13 cellular contexts compared by ENCODE assay signal in genomic region chr12:57235728-57236131, GRCh38. TPM values are rescaled to one million over a fixed set of nuclear protein-coding genes. Genes with fewer than 3 reads are reported as not detected.
DNase-seq lines count a peak whose midpoint lies in the region; ATAC-seq, FAIRE-seq and TF ChIP-seq lines count a peak whose summit lies in the region.
"Had no signal": no experiment of that assay in that cellular context is flagged by ENCODE, and none has a peak within 500 bp of the region (broad histone marks: within the 10 kb centered on the region; RNA-seq: fewer than 3 reads in every experiment).

No MANE protein-coding gene starts in this region.

- H3K4me3 ChIP-seq in kidney (ENCODE audit: low read length in 2 of 2) = no peak overlapping the region
- H3K4me3 ChIP-seq: HAP-1 had no signal

- no peak overlapping the region for H3K9ac ChIP-seq in kidney (ENCODE audit: low read length in 2 of 2)

- H3K27ac Mint-ChIP-seq in activated naive CD8-positive, alpha-beta T cell treated with anti-CD3 and anti-CD28 coated beads, Interleukin-2, amount 50 U/mL, for 24 hours = peak overlapping the region; percentile 27
- H3K27ac Mint-ChIP-seq in stimulated activated naive B cell treated with anti-CD40 and anti-IgM and Interleukin-4, amounts not matched to agents 10 μg/mL and 1 μg/mL and 100 μg/mL, for 72 hours = peak overlapping the region; percentile 84
- H3K27ac Mint-ChIP-seq in effector memory CD8-positive, alpha-beta T cell = no peak overlapping the region

- H3K36me3 ChIP-seq in kidney (ENCODE audit: control insufficient read depth in 1 of 2, insufficient read depth in 2 of 2, low read length in 2 of 2) = peaks cover 11 to 26% of the 10 kb centered on the region in 2 donors

- no peak for TF ChIP-seq CTCF in kidney (IDR thresholded peaks at IDR 0.05; ENCODE audit: borderline replicate concordance, extremely low read depth, insufficient read depth)

- ATAC-seq in activated naive CD8-positive, alpha-beta T cell treated with anti-CD3 and anti-CD28 coated beads, Interleukin-2, amount 50 U/mL, for 24 hours = peak; percentile 4
- ATAC-seq in stimulated activated naive B cell treated with anti-CD40 and anti-IgM and Interleukin-4, amounts not matched to agents 10 μg/mL and 1 μg/mL and 100 μg/mL, for 72 hours (replicated peaks) = no peak
- no peak for ATAC-seq in HG02642 (IDR thresholded peaks at IDR 0.05; ENCODE audit: poor library complexity, unreplicated experiment)
- ATAC-seq in effector memory CD8-positive, alpha-beta T cell (replicated peaks) = no peak

- H3K4me3 Mint-ChIP-seq in activated naive CD8-positive, alpha-beta T cell treated with anti-CD3 and anti-CD28 coated beads, Interleukin-2, amount 50 U/mL, for 24 hours = no peak overlapping the region
- no peak overlapping the region for H3K4me3 Mint-ChIP-seq in stimulated activated naive B cell treated with anti-CD40 and anti-IgM and Interleukin-4, amounts not matched to agents 10 μg/mL and 1 μg/mL and 100 μg/mL, for 72 hours
- peak overlapping the region in 1 of 2 donors; percentile 31 for H3K4me3 Mint-ChIP-seq in effector memory CD8-positive, alpha-beta T cell

- peaks cover 67% of the 10 kb centered on the region for H3K4me1 Mint-ChIP-seq in activated naive CD8-positive, alpha-beta T cell treated with anti-CD3 and anti-CD28 coated beads, Interleukin-2, amount 50 U/mL, for 24 hours
- peaks cover 69 to 99% of the 10 kb centered on the region in 2 donors for H3K4me1 Mint-ChIP-seq in stimulated activated naive B cell treated with anti-CD40 and anti-IgM and Interleukin-4, amounts not matched to agents 10 μg/mL and 1 μg/mL and 100 μg/mL, for 72 hours
- H3K4me1 Mint-ChIP-seq in effector memory CD8-positive, alpha-beta T cell (ENCODE audit: low read depth in 2 of 2) = peaks cover 40 to 45% of the 10 kb centered on the region in 2 donors

- DNase-seq in DMS 273 (lab: John Stamatoyannopoulos, UW; ENCODE audit: unreplicated experiment) (peak; percentile 38), DMS 273 treated with DMSO at 0.1 percent for 48 hours (lab: John Stamatoyannopoulos, UW) (no peak), kidney (no peak), NCI-H748 treated with DMSO at 0.1 percent for 48 hours (lab: John Stamatoyannopoulos, UW) (no peak)
- no peak for DNase-seq in activated naive CD8-positive, alpha-beta T cell treated with anti-CD3 and anti-CD28 coated beads, Interleukin-2, amount 50 U/mL, for 24 hours
- no peak for DNase-seq in stimulated activated naive B cell treated with anti-CD40 and anti-IgM and Interleukin-4, amounts not matched to agents 10 μg/mL and 1 μg/mL and 100 μg/mL, for 72 hours
- no peak for DNase-seq in effector memory CD8-positive, alpha-beta T cell
- DNase-seq: 8988T, cortex of kidney, NCI-H1105 treated with DMSO at 0.1 percent for 48 hours had no signal

- peaks cover 29% of the 10 kb centered on the region for H3K27me3 Mint-ChIP-seq in activated naive CD8-positive, alpha-beta T cell treated with anti-CD3 and anti-CD28 coated beads, Interleukin-2, amount 50 U/mL, for 24 hours
- H3K27me3 Mint-ChIP-seq in stimulated activated naive B cell treated with anti-CD40 and anti-IgM and Interleukin-4, amounts not matched to agents 10 μg/mL and 1 μg/mL and 100 μg/mL, for 72 hours = peaks cover 24 to 29% of the 10 kb centered on the region in 2 donors
- peaks cover 46 to 58% of the 10 kb centered on the region in 2 donors for H3K27me3 Mint-ChIP-seq in effector memory CD8-positive, alpha-beta T cell

- no peaks in the 10 kb centered on the region for H3K9me3 Mint-ChIP-seq in activated naive CD8-positive, alpha-beta T cell treated with anti-CD3 and anti-CD28 coated beads, Interleukin-2, amount 50 U/mL, for 24 hours
- no peaks in the 10 kb centered on the region for H3K9me3 Mint-ChIP-seq in stimulated activated naive B cell treated with anti-CD40 and anti-IgM and Interleukin-4, amounts not matched to agents 10 μg/mL and 1 μg/mL and 100 μg/mL, for 72 hours
- H3K9me3 Mint-ChIP-seq in effector memory CD8-positive, alpha-beta T cell = no peaks in the 10 kb centered on the region

- peaks cover 4 to 22% of the 10 kb centered on the region in 2 donors for H3K4me1 ChIP-seq in kidney (ENCODE audit: control insufficient read depth in 1 of 2, insufficient read depth in 1 of 2, low read depth in 1 of 2, low read length in 2 of 2)

- intact Hi-C loops in kidney (cut with DNase I) = no loop called here

- peaks cover 38% of the 10 kb centered on the region for H3K36me3 Mint-ChIP-seq in activated naive CD8-positive, alpha-beta T cell treated with anti-CD3 and anti-CD28 coated beads, Interleukin-2, amount 50 U/mL, for 24 hours (ENCODE audit: low read depth)
- H3K36me3 Mint-ChIP-seq in stimulated activated naive B cell treated with anti-CD40 and anti-IgM and Interleukin-4, amounts not matched to agents 10 μg/mL and 1 μg/mL and 100 μg/mL, for 72 hours = peaks cover 39 to 55% of the 10 kb centered on the region in 2 donors
- peaks cover 24% of the 10 kb centered on the region for H3K36me3 Mint-ChIP-seq in effector memory CD8-positive, alpha-beta T cell (ENCODE audit: insufficient read depth)

- peak overlapping the region; percentile 4 to 5 for H3K27ac ChIP-seq in kidney (ENCODE audit: low read depth in 2 of 2, low read length in 2 of 2)

- no peak for FAIRE-seq in kidney (lab: Jason Lieb, UNC)
- FAIRE-seq: HTR-8/SVneo had no signal

- no peaks in the 10 kb centered on the region for H3K9me3 ChIP-seq in kidney (ENCODE audit: control insufficient read depth in 1 of 2, low read length in 2 of 2)
- H3K9me3 ChIP-seq: HAP-1 had no signal

RNA-seq across cellular contexts. Expression of gene SHMT2, which starts 6.2 kb away (rescaled TPM):
- total RNA-seq in kidney = 70.1 TPM
- polyA plus RNA-seq in kidney (ENCODE audit: insufficient read depth, low read depth, low replicate concordance) = 49.3 TPM

RNA-seq across cellular contexts. Expression of gene STAC3, which starts 15.3 kb away (rescaled TPM):
- total RNA-seq in kidney = 3.1 TPM
- 1.5 TPM for polyA plus RNA-seq in kidney (ENCODE audit: insufficient read depth, low read depth, low replicate concordance)

RNA-seq across cellular contexts. Expression of gene NXPH4, which starts 19.1 kb away (rescaled TPM):
- 0.16 TPM for total RNA-seq in kidney
- polyA plus RNA-seq in kidney (ENCODE audit: insufficient read depth, low read depth, low replicate concordance) = 0.71 TPM

Comparison
In these comparisons a context has a peak if more than half of its experiments do, and no peak if none do; other contexts are left out.
1. H3K27ac Mint-ChIP-seq: peak in activated naive CD8-positive, alpha-beta T cell treated with anti-CD3 and anti-CD28 coated beads, Interleukin-2, amount 50 U/mL, for 24 hours (single experiment) and stimulated activated naive B cell treated with anti-CD40 and anti-IgM and Interleukin-4, amounts not matched to agents 10 μg/mL and 1 μg/mL and 100 μg/mL, for 72 hours (single experiment); none in effector memory CD8-positive, alpha-beta T cell (0 of 2).